Comparison of ENCODE assay signal across 28 cellular contexts in genomic region chr5:125928663-125929062, GRCh38.
DNase-seq lines count a peak whose midpoint lies in the region; ATAC-seq, FAIRE-seq and TF ChIP-seq lines count a peak whose summit lies in the region.
"Had no signal": no experiment of that assay in that cellular context is flagged by ENCODE, and none has a peak within 500 bp of the region (broad histone marks: within the 10 kb centered on the region; RNA-seq: fewer than 3 reads in every experiment).

No MANE protein-coding gene starts in this region.

- no peaks in the 10 kb centered on the region for H4K20me1 ChIP-seq in GM12878 (ENCODE audit: control insufficient read depth, insufficient read depth)

- no peaks in the 10 kb centered on the region for H3K27me3 Mint-ChIP-seq in MCF 10A (ENCODE audit: insufficient read depth, unreplicated experiment)
- H3K27me3 Mint-ChIP-seq: brain, progenitor cell of endocrine pancreas had no signal

- H3K27ac ChIP-seq in breast epithelium (no peak overlapping the region), GM12878 (ENCODE audit: control insufficient read depth, insufficient read depth) (no peak overlapping the region), WERI-Rb-1 (no peak overlapping the region)
- H3K27ac ChIP-seq: 22Rv1, foreskin keratinocyte, Peyer's patch, upper lobe of left lung had no signal

- no peak for TF ChIP-seq RAD21 in GM12878 (IDR thresholded peaks at IDR 0.05; ENCODE audit: insufficient read depth, low read depth, low read length)

- H3K9me3 ChIP-seq in breast epithelium: peaks cover 4 to 5% of the 10 kb centered on the region in 2 donors
- peaks cover 3% of the 10 kb centered on the region; the same call in 2 of the 3 replicates for H3K9me3 ChIP-seq in GM12878 (replicated peaks; ENCODE audit: control insufficient read depth, insufficient read depth, low read length)
- peaks cover 4% of the 10 kb centered on the region for H3K9me3 ChIP-seq in WERI-Rb-1 (ENCODE audit: severe bottlenecking)
- H3K9me3 ChIP-seq: Caco-2, Peyer's patch had no signal

- no peak overlapping the region for H3K4me2 ChIP-seq in GM12878 (ENCODE audit: control insufficient read depth, insufficient read depth)

- SMC1A ChIA-PET in GM12878 (lab: Charles Lee; ENCODE audit: uncharacterized antibody, unreplicated experiment): no interaction called here

- no peak for TF ChIP-seq EP300 in GM12878 (IDR thresholded peaks at IDR 0.05; ENCODE audit: borderline replicate concordance in 1 of 2, control insufficient read depth in 1 of 2, low read depth in 2 of 2, low read length in 2 of 2)

- H3K36me3 ChIP-seq in breast epithelium: no peaks in the 10 kb centered on the region
- no peaks in the 10 kb centered on the region for H3K36me3 ChIP-seq in GM12878 (ENCODE audit: control insufficient read depth in 2 of 2, insufficient read depth in 2 of 2, low read length in 1 of 2)
- no peaks in the 10 kb centered on the region for H3K36me3 ChIP-seq in WERI-Rb-1
- H3K36me3 ChIP-seq: Peyer's patch, upper lobe of left lung had no signal

- H3K36me3 Mint-ChIP-seq in MCF 10A (ENCODE audit: insufficient read depth, unreplicated experiment): no peaks in the 10 kb centered on the region
- H3K36me3 Mint-ChIP-seq: activated naive CD4-positive, alpha-beta T cell treated with anti-CD3 and anti-CD28 coated beads, Interleukin-2, amount 50 U/mL, for 72 hours; brain had no signal

- H2AFZ ChIP-seq in GM12878 (ENCODE audit: control insufficient read depth, low read depth, low read length): no peak overlapping the region

- H3K27me3 ChIP-seq in breast epithelium (no peaks in the 10 kb centered on the region), GM12878 (replicated peaks in 1 of 2; ENCODE audit: control insufficient read depth in 2 of 2, insufficient read depth in 2 of 2, low read length in 1 of 2) (no peaks in the 10 kb centered on the region), WERI-Rb-1 (ENCODE audit: insufficient read depth, low read depth, severe bottlenecking) (no peaks in the 10 kb centered on the region)
- H3K27me3 ChIP-seq: foreskin keratinocyte, Peyer's patch, upper lobe of left lung had no signal

- no peak overlapping the region for H3K27ac Mint-ChIP-seq in MCF 10A (ENCODE audit: low read depth, unreplicated experiment)
- H3K27ac Mint-ChIP-seq: activated naive CD4-positive, alpha-beta T cell treated with anti-CD3 and anti-CD28 coated beads, Interleukin-2, amount 50 U/mL, for 72 hours; activated T-helper 1 cell treated with anti-CD3 and anti-CD28 coated beads, Interleukin-12 subunit alpha, Interleukin-12 subunit beta, Interleukin-2, Interleukin-4 antibody, amounts not matched to agents 30 ng/mL and 10 ng/mL and 1 ng/mL, durations not matched to agents 14 hours and 24 hours and 36 hours; brain; HFFc6; memory B cell; nephron; progenitor cell of endocrine pancreas had no signal

- ATAC-seq in GM12878: peak; percentile 61
- no peak for ATAC-seq in left cardiac atrium
- ATAC-seq in HG03196 (IDR thresholded peaks at IDR 0.05; ENCODE audit: unreplicated experiment): no peak
- ATAC-seq: activated CD4-positive, CD25-positive, alpha-beta regulatory T cell treated with anti-CD3 and anti-CD28 coated beads, Interleukin-2, amount 50 U/mL, for 24 hours; activated naive CD4-positive, alpha-beta T cell treated with anti-CD3 and anti-CD28 coated beads, Interleukin-2, amount 50 U/mL, for 72 hours; foreskin keratinocyte; SK-N-SH treated with all-trans-retinoic acid at 6 μM for 48 hours had no signal

- DNase-seq in MCF 10A (ENCODE audit: unreplicated experiment): peak; percentile 24
- DNase-seq in breast epithelium (ENCODE audit: low spot score in 2 of 2): no peak
- DNase-seq in NAMALWA (ENCODE audit: low spot score): peak; percentile 1
- DNase-seq in GM12878 (ENCODE audit: low read depth, low spot score): peak; percentile 11
- no peak for DNase-seq in left cardiac atrium
- DNase-seq in WERI-Rb-1: no peak
- DNase-seq in NCI-H1436 (lab: John Stamatoyannopoulos, UW): no peak
- DNase-seq: Caco-2; foreskin keratinocyte; HFFc6; hypothalamus; kidney; NCI-H146; NCI-H774; Peyer's patch; small intestine; stimulated activated CD4-positive, alpha-beta T cell treated with anti-CD3 and anti-CD28 coated beads, Interleukin-4, amount 100 ng/mL, for 1 hour; upper lobe of left lung had no signal

- H3K4me3 Mint-ChIP-seq in MCF 10A (ENCODE audit: unreplicated experiment): no peak overlapping the region
- H3K4me3 Mint-ChIP-seq: activated T-helper 1 cell treated with anti-CD3 and anti-CD28 coated beads, Interleukin-12 subunit alpha, Interleukin-12 subunit beta, Interleukin-2, Interleukin-4 antibody, amounts not matched to agents 30 ng/mL and 10 ng/mL and 1 ng/mL, durations not matched to agents 14 hours and 24 hours and 36 hours; brain; HFFc6; memory B cell; nephron had no signal

- H3K4me1 Mint-ChIP-seq in MCF 10A (ENCODE audit: insufficient read depth, unreplicated experiment): no peaks in the 10 kb centered on the region
- H3K4me1 Mint-ChIP-seq: brain, memory B cell, nephron had no signal

- FAIRE-seq in GM12878 (lab: Jason Lieb, UNC): no peak
- FAIRE-seq: kidney, small intestine had no signal

- POLR2A ChIA-PET in MCF 10A (lab: Yijun Ruan, JAX): no interaction called here
- POLR2A ChIA-PET in GM12878 (lab: Charles Lee): no interaction called here

- H3K4me3 ChIP-seq in breast epithelium: no peak overlapping the region
- H3K4me3 ChIP-seq in GM12878: no peak overlapping the region
- no peak overlapping the region for H3K4me3 ChIP-seq in WERI-Rb-1 (ENCODE audit: low read depth, low read length)
- H3K4me3 ChIP-seq: Peyer's patch, upper lobe of left lung had no signal

- in situ Hi-C loops in GM12878 (cut with MboI): no loop called here

- H3K9ac ChIP-seq in GM12878 (ENCODE audit: control insufficient read depth, insufficient read depth, low read length): no peak overlapping the region

- intact Hi-C loops in MCF 10A (cut with micrococcal nuclease): no loop called here
- intact Hi-C loops in breast epithelium (cut with DNase I; ENCODE audit: low total_unique reads): no loop called here
- intact Hi-C loops in GM12878 (cut with micrococcal nuclease; ENCODE audit: unreplicated experiment): no loop called here
- intact Hi-C loops in left cardiac atrium (cut with DNase I): no loop called here

- no peaks in the 10 kb centered on the region for H3K9me3 Mint-ChIP-seq in MCF 10A (ENCODE audit: unreplicated experiment)

- CTCF ChIA-PET in MCF 10A (lab: Yijun Ruan, JAX) (no interaction called here), GM12878 (lab: Yijun Ruan, JAX) (no interaction called here)

- BruUV-seq in MCF 10A (replicated peaks; lab: Mats Ljungman, UMichigan) (no TSS peak), GM12878 (replicated peaks; lab: Mats Ljungman, UMichigan) (no TSS peak)

- TF ChIP-seq POLR2A in breast epithelium (IDR thresholded peaks at IDR 0.05) (no peak), GM12878 (IDR thresholded peaks at IDR 0.05; ENCODE audit: low read depth, low read length) (no peak)

- H3K4me1 ChIP-seq in breast epithelium (no peaks in the 10 kb centered on the region), GM12878 (ENCODE audit: control insufficient read depth, insufficient read depth, low read length) (no peaks in the 10 kb centered on the region)
- H3K4me1 ChIP-seq: Caco-2, foreskin keratinocyte, Peyer's patch, upper lobe of left lung had no signal

- WGBS in GM12878 (ENCODE audit: insufficient coverage, insufficient replicate concordance, low lambda C conversion rate, missing lambda C conversion rate): 18% methylated on average over 6 of the region's 6 CpGs

- TF ChIP-seq CTCF in MCF 10A (IDR thresholded peaks at IDR 0.05; ENCODE audit: unreplicated experiment): no peak
- no peak for TF ChIP-seq CTCF in breast epithelium (IDR thresholded peaks at IDR 0.05)
- TF ChIP-seq CTCF in GM12878 (IDR thresholded peaks at IDR 0.05 in 2 of 3, conservative IDR thresholded peaks at IDR 0.05 in 1 of 3; ENCODE audit: control insufficient read depth in 2 of 3, extremely low read depth in 1 of 3, insufficient read depth in 1 of 3, low read depth in 3 of 3, low read length in 3 of 3): no peak
- TF ChIP-seq CTCF in WERI-Rb-1 (IDR thresholded peaks at IDR 0.05; ENCODE audit: low read depth, low read length): no peak

- no peaks in the 10 kb centered on the region for H3K79me2 ChIP-seq in GM12878 (ENCODE audit: control insufficient read depth, insufficient read depth, low read length)

- RAD21 ChIA-PET in GM12878 (lab: Charles Lee; ENCODE audit: unreplicated experiment): no interaction called here

TF ChIP-seq in GM12878, 131 proteins besides CTCF, POLR2A, EP300 and RAD21:
- TF ChIP-seq MEF2A (IDR thresholded peaks at IDR 0.05; ENCODE audit: insufficient read depth, low read depth, low read length): no peak
- TF ChIP-seq, protein P1, sequence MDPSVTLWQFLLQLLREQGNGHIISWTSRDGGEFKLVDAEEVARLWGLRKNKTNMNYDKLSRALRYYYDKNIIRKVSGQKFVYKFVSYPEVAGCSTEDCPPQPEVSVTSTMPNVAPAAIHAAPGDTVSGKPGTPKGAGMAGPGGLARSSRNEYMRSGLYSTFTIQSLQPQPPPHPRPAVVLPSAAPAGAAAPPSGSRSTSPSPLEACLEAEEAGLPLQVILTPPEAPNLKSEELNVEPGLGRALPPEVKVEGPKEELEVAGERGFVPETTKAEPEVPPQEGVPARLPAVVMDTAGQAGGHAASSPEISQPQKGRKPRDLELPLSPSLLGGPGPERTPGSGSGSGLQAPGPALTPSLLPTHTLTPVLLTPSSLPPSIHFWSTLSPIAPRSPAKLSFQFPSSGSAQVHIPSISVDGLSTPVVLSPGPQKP (IDR thresholded peaks at IDR 0.05; ENCODE audit: low read depth, low read length): peak; percentile 56; the same call in 1 of the 2 replicates
- TF ChIP-seq ZNF384 (IDR thresholded peaks at IDR 0.05; ENCODE audit: borderline replicate concordance, low read depth, low read length): no peak
- peak in 1 of 2 experiments; percentile 72; a peak in 2 of 4 replicates for TF ChIP-seq SRF (IDR thresholded peaks at IDR 0.05; ENCODE audit: low read depth in 2 of 2, low read length in 2 of 2)
- TF ChIP-seq ETV6 (conservative IDR thresholded peaks at IDR 0.05 in 1 of 2, IDR thresholded peaks at IDR 0.05 in 1 of 2; ENCODE audit: borderline replicate concordance in 1 of 2, low read depth in 1 of 2): no peak
TF ChIP-seq in GM12878: peak in this region for 2.

Comparison
In these comparisons a context has a peak if more than half of its experiments do, and no peak if none do; other contexts are left out.
1. DNase-seq: peak in MCF 10A (single experiment), NAMALWA (single experiment) and GM12878 (single experiment); none in breast epithelium (0 of 2), left cardiac atrium (single experiment), WERI-Rb-1 (single experiment) and NCI-H1436 (single experiment).